Comparison of ENCODE assay signal across 28 cellular contexts in the genomic region with DNA sequence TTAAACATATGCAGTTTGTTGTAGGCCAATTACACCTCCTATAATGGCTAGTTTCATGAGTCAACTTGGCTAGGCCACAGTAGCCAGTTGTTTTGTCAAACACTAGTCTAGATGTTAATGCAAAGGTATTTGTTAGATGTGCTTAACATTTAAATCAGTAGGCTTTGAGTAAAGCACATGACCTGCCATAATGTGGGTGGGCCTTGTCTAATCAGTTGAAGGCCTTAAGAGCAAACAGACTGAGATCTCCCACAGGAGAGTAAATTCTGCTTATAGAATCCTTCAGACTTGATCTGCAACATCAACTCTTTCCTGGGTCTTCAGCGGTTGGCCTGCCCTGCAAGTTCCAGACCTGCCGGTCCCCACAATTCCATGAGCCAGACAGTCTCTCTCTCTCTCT.
"Had no signal": no experiment of that assay in that cellular context is flagged by ENCODE, and none has a peak within 500 bp of the region (broad histone marks: within the 10 kb centered on the region; RNA-seq: fewer than 3 reads in every experiment).

No MANE protein-coding gene starts in this region.

- H3K27ac Mint-ChIP-seq: natural killer cell; nephron; neural progenitor cell; progenitor cell of endocrine pancreas; stimulated activated effector memory CD8-positive, alpha-beta T cell treated with anti-CD3 and anti-CD28 coated beads, Interleukin-12 subunit alpha, Interleukin-12 subunit beta, amount 100 ng/mL, for 72 hours; stimulated activated naive B cell treated with anti-CD40 and anti-IgM and Interleukin-4, amounts not matched to agents 10 μg/mL and 1 μg/mL and 100 μg/mL, for 72 hours; stimulated activated naive CD8-positive, alpha-beta T cell treated with anti-CD3 and anti-CD28 coated beads, Interleukin-15, amount 100 ng/mL, for 72 hours; type B pancreatic cell had no signal

- H3K4me3 Mint-ChIP-seq: natural killer cell; nephron; neural progenitor cell; stimulated activated effector memory CD8-positive, alpha-beta T cell treated with anti-CD3 and anti-CD28 coated beads, Interleukin-12 subunit alpha, Interleukin-12 subunit beta, amount 100 ng/mL, for 72 hours; stimulated activated naive B cell treated with anti-CD40 and anti-IgM and Interleukin-4, amounts not matched to agents 10 μg/mL and 1 μg/mL and 100 μg/mL, for 72 hours; stimulated activated naive CD8-positive, alpha-beta T cell treated with anti-CD3 and anti-CD28 coated beads, Interleukin-15, amount 100 ng/mL, for 72 hours; type B pancreatic cell had no signal

- H3K4me2 ChIP-seq: neural progenitor cell had no signal

- H2AFZ ChIP-seq: neural progenitor cell, parathyroid adenoma had no signal

- H3K79me2 ChIP-seq: parathyroid adenoma had no signal

- ATAC-seq: natural killer cell; psoas muscle; right cardiac atrium; right lobe of liver; stimulated activated effector memory CD8-positive, alpha-beta T cell treated with anti-CD3 and anti-CD28 coated beads, Interleukin-12 subunit alpha, Interleukin-12 subunit beta, amount 100 ng/mL, for 72 hours; stimulated activated naive B cell treated with anti-CD40 and anti-IgM and Interleukin-4, amounts not matched to agents 10 μg/mL and 1 μg/mL and 100 μg/mL, for 72 hours; stimulated activated naive CD8-positive, alpha-beta T cell treated with anti-CD3 and anti-CD28 coated beads, Interleukin-15, amount 100 ng/mL, for 72 hours; upper lobe of right lung had no signal

- H3K36me3 Mint-ChIP-seq: natural killer cell; neural progenitor cell; stimulated activated effector memory CD8-positive, alpha-beta T cell treated with anti-CD3 and anti-CD28 coated beads, Interleukin-12 subunit alpha, Interleukin-12 subunit beta, amount 100 ng/mL, for 72 hours; stimulated activated naive B cell treated with anti-CD40 and anti-IgM and Interleukin-4, amounts not matched to agents 10 μg/mL and 1 μg/mL and 100 μg/mL, for 72 hours; type B pancreatic cell had no signal

- H3K9me3 ChIP-seq: ovary, psoas muscle, right lobe of liver, sigmoid colon, suprapubic skin, testis, tibial artery, transverse colon, upper lobe of right lung, uterus had no signal

- H3K27ac ChIP-seq: neural progenitor cell, ovary, parathyroid adenoma, psoas muscle, right lobe of liver, sigmoid colon, suprapubic skin, testis, tibial artery, transverse colon, upper lobe of right lung, uterus had no signal

- H3K4me1 ChIP-seq: neural progenitor cell, parathyroid adenoma, psoas muscle, right lobe of liver, sigmoid colon, suprapubic skin, tibial artery, transverse colon, upper lobe of right lung, uterus had no signal

- H3K9me3 Mint-ChIP-seq: natural killer cell; nephron; neural progenitor cell; stimulated activated effector memory CD8-positive, alpha-beta T cell treated with anti-CD3 and anti-CD28 coated beads, Interleukin-12 subunit alpha, Interleukin-12 subunit beta, amount 100 ng/mL, for 72 hours; stimulated activated naive B cell treated with anti-CD40 and anti-IgM and Interleukin-4, amounts not matched to agents 10 μg/mL and 1 μg/mL and 100 μg/mL, for 72 hours; stimulated activated naive CD8-positive, alpha-beta T cell treated with anti-CD3 and anti-CD28 coated beads, Interleukin-15, amount 100 ng/mL, for 72 hours; type B pancreatic cell had no signal

- H3K4me1 Mint-ChIP-seq: natural killer cell; nephron; stimulated activated effector memory CD8-positive, alpha-beta T cell treated with anti-CD3 and anti-CD28 coated beads, Interleukin-12 subunit alpha, Interleukin-12 subunit beta, amount 100 ng/mL, for 72 hours; stimulated activated naive B cell treated with anti-CD40 and anti-IgM and Interleukin-4, amounts not matched to agents 10 μg/mL and 1 μg/mL and 100 μg/mL, for 72 hours; stimulated activated naive CD8-positive, alpha-beta T cell treated with anti-CD3 and anti-CD28 coated beads, Interleukin-15, amount 100 ng/mL, for 72 hours had no signal

- DNase-seq: natural killer cell; occipital lobe; ovary; psoas muscle; sigmoid colon; small intestine; stimulated activated CD4-positive, alpha-beta T cell treated with anti-CD3 and anti-CD28 coated beads, Interleukin-15, amount 100 ng/mL, for 24 hours; stimulated activated CD4-positive, alpha-beta T cell treated with anti-CD3 and anti-CD28 coated beads, Interleukin-2, amount 100 ng/mL, for 24 hours; stimulated activated CD4-positive, alpha-beta T cell treated with anti-CD3 and anti-CD28 coated beads, Interleukin-2, amount 100 ng/mL, for 48 hours; stimulated activated CD4-positive, alpha-beta T cell treated with anti-CD3 and anti-CD28 coated beads, Interleukin-4, amount 100 ng/mL, for 24 hours; stimulated activated naive B cell treated with anti-CD40 and anti-IgM and Interleukin-4, amounts not matched to agents 10 μg/mL and 1 μg/mL and 100 μg/mL, for 72 hours; stimulated activated naive CD4-positive, alpha-beta T cell treated with Interleukin-2 at 50 U/mL for 16 hours; stimulated activated naive CD8-positive, alpha-beta T cell treated with anti-CD3 and anti-CD28 coated beads, Interleukin-15, amount 100 ng/mL, for 72 hours; substantia nigra; testis; tibial artery; transverse colon; upper lobe of right lung; uterus had no signal

- H3K27me3 ChIP-seq: neural progenitor cell, ovary, right lobe of liver, testis, uterus had no signal

- H3K9ac ChIP-seq: neural progenitor cell, parathyroid adenoma had no signal
